24 cellular contexts compared by ENCODE assay signal in the genomic region with DNA sequence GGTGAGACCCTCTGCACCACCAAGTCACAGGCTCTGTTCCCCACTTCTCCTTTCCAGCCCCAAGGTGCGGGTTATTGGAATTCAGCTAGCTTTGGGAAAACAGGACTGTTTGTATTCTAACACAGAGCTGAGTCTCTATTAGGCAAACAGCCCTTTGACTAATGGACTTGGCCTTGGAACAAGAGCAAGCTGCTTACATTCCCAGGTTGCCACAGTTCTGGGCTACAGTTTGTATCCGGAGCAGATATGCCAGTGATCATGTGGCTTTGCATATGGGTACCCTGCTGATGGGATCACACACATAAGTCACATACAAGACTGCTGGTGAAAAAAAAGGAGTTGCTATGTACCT.
DNase-seq lines count a peak whose midpoint lies in the region; ATAC-seq, FAIRE-seq and TF ChIP-seq lines count a peak whose summit lies in the region.
"Had no signal": no experiment of that assay in that cellular context is flagged by ENCODE, and none has a peak within 500 bp of the region (broad histone marks: within the 10 kb centered on the region; RNA-seq: fewer than 3 reads in every experiment).

No MANE protein-coding gene starts in this region.

- no peak for FAIRE-seq in small intestine (lab: Jason Lieb, UNC)
- FAIRE-seq: G401.6 had no signal

- 13 to 46% (median 31%) methylated on average over 1 to 2 of the region's 2 CpGs for WGBS in adrenal gland, 4 donors
- WGBS in small intestine, 3 donors: 38 to 47% (median 40%) methylated on average over 2 of the region's 2 CpGs

- TF ChIP-seq CTCF in adrenal gland (IDR thresholded peaks at IDR 0.05): no peak
- TF ChIP-seq CTCF in epithelial cell of esophagus (IDR thresholded peaks at IDR 0.05; ENCODE audit: insufficient read depth, low read depth, low read length, missing control alignments): no peak
- no peak for TF ChIP-seq CTCF in colonic mucosa (IDR thresholded peaks at IDR 0.05)

- DNase-seq in HuH-7.5 (ENCODE audit: low spot score) (peak; percentile 31), adrenal gland (peak; percentile 22 to 64 (median 50)), epithelial cell of esophagus (ENCODE audit: low read depth) (peak; percentile 28), small intestine (peak; percentile 2), left cardiac atrium (no peak), colonic mucosa (no peak)
- DNase-seq in NK-92 treated with Interleukin-12 subunit alpha and Interleukin-12 subunit beta, amount 100 ng/mL, for 24 hours (lab: John Stamatoyannopoulos, UW): no peak
- DNase-seq: activated B cell treated with CpG ODN at 0.5 μM for 24 hours; activated CD4-positive, alpha-beta T cell treated with anti-CD3 and anti-CD28 coated beads, Interleukin-2, amount 50 U/mL, for 4 hours; activated naive CD4-positive, alpha-beta T cell treated with anti-CD3 and anti-CD28 coated beads, Interleukin-2, amount 50 U/mL, for 16 hours; anterior cingulate cortex; CD4-positive, alpha-beta T cell; effector CD4-positive, alpha-beta T cell; immature natural killer cell; NCI-H1694 treated with DMSO at 0.1 percent for 48 hours; NCI-H524 treated with DMSO at 0.1 percent for 48 hours; nephron progenitor cell; SK-N-SH; stimulated activated naive CD8-positive, alpha-beta T cell treated with anti-CD3 and anti-CD28 coated beads, Interleukin-15, Interleukin-2, amounts not matched to agents 100 U/mL and 50 U/mL, for 24 hours had no signal

- no peaks in the 10 kb centered on the region for H3K4me1 ChIP-seq in adrenal gland (replicated peaks in 1 of 2)
- H3K4me1 ChIP-seq in small intestine (ENCODE audit: control insufficient read depth in 2 of 2, insufficient read depth in 1 of 2, low read depth in 1 of 2, low read length in 1 of 2): no peaks in the 10 kb centered on the region
- H3K4me1 ChIP-seq in colonic mucosa: no peaks in the 10 kb centered on the region
- H3K4me1 ChIP-seq: parathyroid adenoma had no signal

- no peak overlapping the region for H3K4me3 ChIP-seq in adrenal gland
- H3K4me3 ChIP-seq in epithelial cell of esophagus (ENCODE audit: low read length): no peak overlapping the region
- no peak overlapping the region for H3K4me3 ChIP-seq in small intestine (ENCODE audit: low read depth in 1 of 2, low read length in 2 of 2)
- no peak overlapping the region for H3K4me3 ChIP-seq in colonic mucosa

- H3K9me3 ChIP-seq in adrenal gland (replicated peaks in 1 of 3) (no peaks in the 10 kb centered on the region), small intestine (ENCODE audit: control insufficient read depth, low read depth) (no peaks in the 10 kb centered on the region), colonic mucosa (no peaks in the 10 kb centered on the region)
- H3K9me3 ChIP-seq: SK-N-SH had no signal

- H3K27ac ChIP-seq in adrenal gland: peak overlapping the region in 1 of 5 donors; percentile 37
- no peak overlapping the region for H3K27ac ChIP-seq in small intestine (ENCODE audit: low read depth in 1 of 2, low read length in 1 of 2)
- no peak overlapping the region for H3K27ac ChIP-seq in colonic mucosa
- H3K27ac ChIP-seq: foreskin keratinocyte, parathyroid adenoma, RWPE1 had no signal

- no peak overlapping the region for H3K9ac ChIP-seq in colonic mucosa (ENCODE audit: low read depth in 2 of 2, low read length in 2 of 2)
- H3K9ac ChIP-seq: parathyroid adenoma, SK-N-SH had no signal

- TF ChIP-seq POLR2A in adrenal gland (IDR thresholded peaks at IDR 0.05): no peak

- intact Hi-C loops in adrenal gland (cut with DNase I): no loop called here
- intact Hi-C loops in left cardiac atrium (cut with DNase I): no loop called here
- intact Hi-C loops in colonic mucosa (cut with DNase I): no loop called here

- no peak for ATAC-seq in left cardiac atrium
- ATAC-seq: sciatic nerve; stimulated activated naive CD8-positive, alpha-beta T cell treated with anti-CD3 and anti-CD28 coated beads, Interleukin-15, Interleukin-2, amounts not matched to agents 100 U/mL and 50 U/mL, for 24 hours had no signal

- no peaks in the 10 kb centered on the region for H3K36me3 ChIP-seq in adrenal gland (replicated peaks in 1 of 2)
- H3K36me3 ChIP-seq in small intestine (ENCODE audit: control insufficient read depth in 2 of 2, insufficient read depth in 2 of 2, low read length in 2 of 2): no peaks in the 10 kb centered on the region
- no peaks in the 10 kb centered on the region for H3K36me3 ChIP-seq in colonic mucosa

- H3K27me3 ChIP-seq in adrenal gland: no peaks in the 10 kb centered on the region
- no peaks in the 10 kb centered on the region for H3K27me3 ChIP-seq in small intestine (ENCODE audit: control insufficient read depth in 2 of 2, insufficient read depth in 2 of 2, low read length in 2 of 2)
- no peaks in the 10 kb centered on the region for H3K27me3 ChIP-seq in colonic mucosa
- H3K27me3 ChIP-seq: foreskin keratinocyte had no signal

Comparison
In these comparisons a context has a peak if more than half of its experiments do, and no peak if none do; other contexts are left out.
1. DNase-seq: peak in HuH-7.5 (single experiment), adrenal gland (7 of 7), epithelial cell of esophagus (single experiment) and small intestine (single experiment); none in left cardiac atrium (single experiment), NK-92 treated with Interleukin-12 subunit alpha and Interleukin-12 subunit beta, amount 100 ng/mL, for 24 hours (single experiment) and colonic mucosa (single experiment).